Comparison of ENCODE assay signal across 2 cellular contexts in genomic region chr20:17885544-17885943, GRCh38.
TF ChIP-seq lines count a peak whose summit lies in the region.

No MANE protein-coding gene starts in this region.

TF ChIP-seq in SK-N-SH treated with all-trans-retinoic acid at 6 μM for 48 hours, 23 proteins besides CTCF, POLR2A, EP300 and RAD21:
- TF ChIP-seq PATZ1 (CRISPR knock-in tag; IDR thresholded peaks at IDR 0.05; ENCODE audit: borderline replicate concordance) = no peak
- TF ChIP-seq TCF4 (CRISPR knock-in tag; IDR thresholded peaks at IDR 0.05; ENCODE audit: borderline replicate concordance) = no peak
- TF ChIP-seq ZFP3 (CRISPR knock-in tag; IDR thresholded peaks at IDR 0.05) = no peak
- TF ChIP-seq SNAI2 (CRISPR knock-in tag; IDR thresholded peaks at IDR 0.05) = no peak
- no peak for TF ChIP-seq CREB5 (CRISPR knock-in tag; IDR thresholded peaks at IDR 0.05; ENCODE audit: low read depth)
- TF ChIP-seq POU6F1 (CRISPR knock-in tag; IDR thresholded peaks at IDR 0.05; ENCODE audit: borderline replicate concordance, low read depth) = no peak
- no peak for TF ChIP-seq PPARA (CRISPR knock-in tag; IDR thresholded peaks at IDR 0.05; ENCODE audit: borderline replicate concordance)
- no peak for TF ChIP-seq CSRNP3 (CRISPR knock-in tag; IDR thresholded peaks at IDR 0.05)
- no peak for TF ChIP-seq ESRRG (CRISPR knock-in tag; IDR thresholded peaks at IDR 0.05)
- TF ChIP-seq RARB (CRISPR knock-in tag; IDR thresholded peaks at IDR 0.05) = no peak
- TF ChIP-seq ARNTL (CRISPR knock-in tag; IDR thresholded peaks at IDR 0.05; ENCODE audit: borderline replicate concordance, low read depth) = no peak

TF ChIP-seq in SK-N-SH, 30 proteins besides CTCF, POLR2A, EP300 and RAD21:
- TF ChIP-seq REST (IDR thresholded peaks at IDR 0.05; ENCODE audit: low read depth, low read length) = no peak
- TF ChIP-seq GABPA (IDR thresholded peaks at IDR 0.05; ENCODE audit: low read depth) = no peak
- TF ChIP-seq IRF3 (IDR thresholded peaks at IDR 0.05; ENCODE audit: low read depth, low read length) = no peak
- no peak for TF ChIP-seq TCF12 (IDR thresholded peaks at IDR 0.05)
- no peak for TF ChIP-seq ZBTB33 (IDR thresholded peaks at IDR 0.05; ENCODE audit: borderline replicate concordance, low read depth)
- no peak for TF ChIP-seq PBX3 (IDR thresholded peaks at IDR 0.05)
- no peak for TF ChIP-seq USF2 (IDR thresholded peaks at IDR 0.05; ENCODE audit: borderline replicate concordance, low read depth, low read length)
- no peak for TF ChIP-seq SIN3A (IDR thresholded peaks at IDR 0.05; ENCODE audit: borderline replicate concordance, low read depth, low read length)
- no peak for TF ChIP-seq RFX5 (IDR thresholded peaks at IDR 0.05; ENCODE audit: low read length)
- TF ChIP-seq MAX (IDR thresholded peaks at IDR 0.05; ENCODE audit: low read depth) = no peak
- no peak for TF ChIP-seq FOXM1 (IDR thresholded peaks at IDR 0.05; ENCODE audit: low read depth)
- no peak for TF ChIP-seq SMC3 (IDR thresholded peaks at IDR 0.05; ENCODE audit: low read depth, low read length)
- TF ChIP-seq POLR2AphosphoS5 (IDR thresholded peaks at IDR 0.05; ENCODE audit: low read depth, low read length) = no peak
- TF ChIP-seq TAF1 (IDR thresholded peaks at IDR 0.05; ENCODE audit: borderline replicate concordance, low read depth, low read length) = no peak
- TF ChIP-seq RXRA (IDR thresholded peaks at IDR 0.05; ENCODE audit: borderline replicate concordance, low read depth) = no peak
- TF ChIP-seq JUND (IDR thresholded peaks at IDR 0.05) = no peak
- TF ChIP-seq NFIC (IDR thresholded peaks at IDR 0.05; ENCODE audit: borderline replicate concordance) = no peak
- TF ChIP-seq EZH2phosphoT487 (IDR thresholded peaks at IDR 0.05; ENCODE audit: borderline replicate concordance, low read depth) = no peak
